Comparison of ENCODE assay signal across 16 cellular contexts in genomic region chr5:72291601-72292000, GRCh38.
"Had no signal": no experiment of that assay in that cellular context is flagged by ENCODE, and none has a peak within 500 bp of the region (broad histone marks: within the 10 kb centered on the region; RNA-seq: fewer than 3 reads in every experiment).

No MANE protein-coding gene starts in this region.

- H3K4me1 ChIP-seq: breast epithelium, pancreas, suprapubic skin had no signal

- H3K27me3 ChIP-seq: breast epithelium, hepatocyte, pancreas, suprapubic skin, upper lobe of left lung had no signal

- H2AFZ ChIP-seq: hepatocyte had no signal

- H3K36me3 ChIP-seq: breast epithelium, pancreas had no signal

- H3K4me2 ChIP-seq: hepatocyte had no signal

- H3K9me3 ChIP-seq: breast epithelium, pancreas, suprapubic skin, upper lobe of left lung had no signal

- DNase-seq: activated CD4-positive, alpha-beta T cell treated with anti-CD3 and anti-CD28 coated beads for 36 hours; activated CD8-positive, alpha-beta memory T cell treated with anti-CD3 and anti-CD28 coated beads, Interleukin-2, amount 50 U/mL, for 4 hours; activated CD8-positive, alpha-beta T cell treated with anti-CD3 and anti-CD28 coated beads for 36 hours; activated gamma-delta T cell treated with Interleukin-2 at 50 U/mL for 16 hours; activated naive CD8-positive, alpha-beta T cell treated with anti-CD3 and anti-CD28 coated beads, Interleukin-2, amount 10 ng/mL, durations not matched to agents 7 days and 5 days; activated T-cell treated with anti-CD3 and anti-CD28 coated beads, Interleukin-2, amount 50 U/mL, for 72 hours; aorta; dermis blood vessel endothelial cell; pancreas; stimulated activated CD4-positive, alpha-beta T cell treated with anti-CD3 and anti-CD28 coated beads, Interleukin-12 subunit alpha, Interleukin-12 subunit beta, amount 100 ng/mL, for 4 hours; stimulated activated naive CD4-positive, alpha-beta T cell treated with Interleukin-2 at 50 U/mL for 16 hours; upper lobe of left lung had no signal

- H3K79me2 ChIP-seq: hepatocyte had no signal

- H3K27ac ChIP-seq: breast epithelium, hepatocyte, pancreas, suprapubic skin, upper lobe of left lung, VCaP had no signal

- H3K4me3 ChIP-seq: breast epithelium, hepatocyte, pancreas, suprapubic skin, upper lobe of left lung had no signal
